Comparison of ENCODE assay signal across 33 cellular contexts in genomic region chr19:14106840-14107239, GRCh38. TPM values are rescaled to one million over a fixed set of nuclear protein-coding genes. Genes with fewer than 3 reads are reported as not detected.
DNase-seq lines count a peak whose midpoint lies in the region; ATAC-seq and TF ChIP-seq lines count a peak whose summit lies in the region.
"Had no signal": no experiment of that assay in that cellular context is flagged by ENCODE, and none has a peak within 500 bp of the region (broad histone marks: within the 10 kb centered on the region; RNA-seq: fewer than 3 reads in every experiment).

No MANE protein-coding gene starts in this region.

- ATAC-seq in heart left ventricle (peak; percentile 44 to 69 (median 55)), HG02571 (IDR thresholded peaks at IDR 0.05; ENCODE audit: unreplicated experiment) (no peak)
- ATAC-seq in stimulated activated memory B cell treated with anti-CD40 and anti-IgM and Interleukin-4, amounts not matched to agents 10 μg/mL and 1 μg/mL and 100 μg/mL, for 72 hours: peak; percentile 58
- ATAC-seq: stimulated activated naive B cell treated with anti-CD40 and anti-IgM and Interleukin-4, amounts not matched to agents 10 μg/mL and 1 μg/mL and 100 μg/mL, for 72 hours had no signal

- H3K27ac Mint-ChIP-seq in stimulated activated memory B cell treated with anti-CD40 and anti-IgM and Interleukin-4, amounts not matched to agents 10 μg/mL and 1 μg/mL and 100 μg/mL, for 72 hours: no peak overlapping the region
- H3K27ac Mint-ChIP-seq: activated CD4-positive, alpha-beta T cell treated with anti-CD3 and anti-CD28 coated beads, Interleukin-2, amount 10 ng/mL, durations not matched to agents 24 days and 14 days; activated T-cell treated with anti-CD3 and anti-CD28 coated beads, Interleukin-2, amount 50 U/mL, for 24 hours; stimulated activated naive B cell treated with anti-CD40 and anti-IgM and Interleukin-4, amounts not matched to agents 10 μg/mL and 1 μg/mL and 100 μg/mL, for 72 hours had no signal

- H2AFZ ChIP-seq in neuronal stem cell (ENCODE audit: low read length): no peak overlapping the region
- H2AFZ ChIP-seq: parathyroid adenoma had no signal

- H3K4me1 ChIP-seq in heart left ventricle (peaks cover under 1 to 68% (median 26%) of the 10 kb centered on the region in 12 donors), neuronal stem cell (ENCODE audit: control insufficient read depth in 2 of 2, insufficient read depth in 1 of 2, low read depth in 1 of 2, low read length in 2 of 2) (no peaks in the 10 kb centered on the region)
- H3K4me1 ChIP-seq: body of pancreas, parathyroid adenoma, Peyer's patch, right lobe of liver, SJCRH30 had no signal

- H3K27me3 ChIP-seq in heart left ventricle (no peaks in the 10 kb centered on the region), neuronal stem cell (ENCODE audit: control insufficient read depth in 3 of 3, insufficient read depth in 3 of 3, low read depth in 1 of 3, low read length in 3 of 3) (no peaks in the 10 kb centered on the region)
- H3K27me3 ChIP-seq: body of pancreas, dorsolateral prefrontal cortex, Peyer's patch, right lobe of liver, SJCRH30 had no signal

- no peak overlapping the region for H2BK120ac ChIP-seq in neuronal stem cell (ENCODE audit: low read depth, low read length)

- H4K8ac ChIP-seq in neuronal stem cell (ENCODE audit: low read depth, low read length): no peak overlapping the region

- WGBS in heart left ventricle, 4 donors: 42 to 69% (median 55%) methylated on average over 7 to 16 of the region's 16 CpGs
- WGBS in neuronal stem cell (ENCODE audit: extremely low coverage in 2 of 2, insufficient read length in 2 of 2, insufficient replicate concordance in 1 of 2), 2 donors: no CpG with 5 or more reads among the region's 16 CpGs

- no peaks in the 10 kb centered on the region for H3K9me3 Mint-ChIP-seq in stimulated activated memory B cell treated with anti-CD40 and anti-IgM and Interleukin-4, amounts not matched to agents 10 μg/mL and 1 μg/mL and 100 μg/mL, for 72 hours
- H3K9me3 Mint-ChIP-seq: activated CD4-positive, alpha-beta T cell treated with anti-CD3 and anti-CD28 coated beads, Interleukin-2, amount 10 ng/mL, durations not matched to agents 24 days and 14 days; activated T-cell treated with anti-CD3 and anti-CD28 coated beads, Interleukin-2, amount 50 U/mL, for 24 hours; stimulated activated naive B cell treated with anti-CD40 and anti-IgM and Interleukin-4, amounts not matched to agents 10 μg/mL and 1 μg/mL and 100 μg/mL, for 72 hours had no signal

- intact Hi-C loops in heart left ventricle (cut with DNase I): no loop called here

- H3K36me3 Mint-ChIP-seq in stimulated activated memory B cell treated with anti-CD40 and anti-IgM and Interleukin-4, amounts not matched to agents 10 μg/mL and 1 μg/mL and 100 μg/mL, for 72 hours: peaks cover 10% of the 10 kb centered on the region

- H3K4me1 Mint-ChIP-seq in stimulated activated memory B cell treated with anti-CD40 and anti-IgM and Interleukin-4, amounts not matched to agents 10 μg/mL and 1 μg/mL and 100 μg/mL, for 72 hours: no peaks in the 10 kb centered on the region

- H3K9me3 ChIP-seq in heart left ventricle (no peaks in the 10 kb centered on the region), neuronal stem cell (replicated peaks in 1 of 2; ENCODE audit: control insufficient read depth in 2 of 2, insufficient read depth in 1 of 2, low read depth in 1 of 2, low read length in 2 of 2) (no peaks in the 10 kb centered on the region)
- H3K9me3 ChIP-seq: body of pancreas, Peyer's patch, right lobe of liver, SJCRH30 had no signal

- H4K91ac ChIP-seq in neuronal stem cell (ENCODE audit: low read depth, low read length, poor library complexity): no peak overlapping the region

- H2BK15ac ChIP-seq in neuronal stem cell (ENCODE audit: low read length): no peak overlapping the region

- H2BK12ac ChIP-seq in neuronal stem cell (ENCODE audit: low read length): no peak overlapping the region

- TF ChIP-seq CTCF in RWPE1 (conservative IDR thresholded peaks at IDR 0.05; ENCODE audit: low read depth): no peak
- peak in 5 of 12 donors; percentile 8 to 36 (median 20) for TF ChIP-seq CTCF in heart left ventricle (IDR thresholded peaks at IDR 0.05)

- peaks cover 1% of the 10 kb centered on the region for H3K79me1 ChIP-seq in neuronal stem cell (ENCODE audit: low read depth, low read length)

- peak overlapping the region; percentile 31 for H3K23ac ChIP-seq in neuronal stem cell (ENCODE audit: low read depth, low read length, poor library complexity)

- no peak overlapping the region for H2BK5ac ChIP-seq in neuronal stem cell (ENCODE audit: low read length)

- no peak overlapping the region for H2AK5ac ChIP-seq in neuronal stem cell (ENCODE audit: low read depth, low read length)

- no peak overlapping the region for H3K4ac ChIP-seq in neuronal stem cell (ENCODE audit: low read length)

- no peak overlapping the region for H3K9ac ChIP-seq in neuronal stem cell (ENCODE audit: low read depth, low read length, poor library complexity)
- H3K9ac ChIP-seq: parathyroid adenoma had no signal

- H3K4me3 Mint-ChIP-seq in stimulated activated memory B cell treated with anti-CD40 and anti-IgM and Interleukin-4, amounts not matched to agents 10 μg/mL and 1 μg/mL and 100 μg/mL, for 72 hours: no peak overlapping the region
- H3K4me3 Mint-ChIP-seq: activated CD4-positive, alpha-beta T cell treated with anti-CD3 and anti-CD28 coated beads, Interleukin-2, amount 10 ng/mL, durations not matched to agents 24 days and 14 days; activated T-cell treated with anti-CD3 and anti-CD28 coated beads, Interleukin-2, amount 50 U/mL, for 24 hours; stimulated activated naive B cell treated with anti-CD40 and anti-IgM and Interleukin-4, amounts not matched to agents 10 μg/mL and 1 μg/mL and 100 μg/mL, for 72 hours had no signal

- CTCF ChIA-PET in RWPE1 (lab: Yijun Ruan, JAX): interaction anchor here (0.6 to 1.1 kb wide), 4 partner anchors 8 to 579 kb away, joined by 3 to 4 read pairs (median 4); no protein-coding TSS in a partner anchor

- no peaks in the 10 kb centered on the region for H3K27me3 Mint-ChIP-seq in stimulated activated memory B cell treated with anti-CD40 and anti-IgM and Interleukin-4, amounts not matched to agents 10 μg/mL and 1 μg/mL and 100 μg/mL, for 72 hours
- H3K27me3 Mint-ChIP-seq: activated CD4-positive, alpha-beta T cell treated with anti-CD3 and anti-CD28 coated beads, Interleukin-2, amount 10 ng/mL, durations not matched to agents 24 days and 14 days; activated T-cell treated with anti-CD3 and anti-CD28 coated beads, Interleukin-2, amount 50 U/mL, for 24 hours; stimulated activated naive B cell treated with anti-CD40 and anti-IgM and Interleukin-4, amounts not matched to agents 10 μg/mL and 1 μg/mL and 100 μg/mL, for 72 hours had no signal

- DNase-seq in RWPE1 (ENCODE audit: low spot score) (no peak), heart left ventricle (peak in 3 of 5 donors; percentile 66 to 68 (median 67)), neuronal stem cell (ENCODE audit: low spot score) (no peak), middle frontal gyrus (ENCODE audit: extremely low spot score, low spot score) (no peak), NAMALWA (ENCODE audit: low spot score) (no peak), T-helper 2 cell (no peak)
- DNase-seq: activated CD4-positive, alpha-beta T cell treated with anti-CD3 and anti-CD28 coated beads, Interleukin-2, amount 10 ng/mL, durations not matched to agents 24 days and 14 days; activated gamma-delta T cell treated with Interleukin-2 at 50 U/mL for 16 hours; activated T-cell treated with anti-CD3 and anti-CD28 coated beads, Interleukin-2, amount 50 U/mL, for 24 hours; body of pancreas; cerebellar nuclear complex; dorsolateral prefrontal cortex; foreskin melanocyte; hippocampal formation; IMR-90; mammary epithelial cell; NCI-H1048; NCI-H1694; NCI-H446; NCI-H774; Peyer's patch; right lobe of liver; SJCRH30; stimulated activated CD4-positive, alpha-beta T cell treated with anti-CD3 and anti-CD28 coated beads, Interleukin-15, amount 100 ng/mL, for 24 hours; stimulated activated naive B cell treated with anti-CD40 and anti-IgM and Interleukin-4, amounts not matched to agents 10 μg/mL and 1 μg/mL and 100 μg/mL, for 72 hours; T1000 had no signal

- H3K18ac ChIP-seq in neuronal stem cell (ENCODE audit: low read length): no peak overlapping the region

- H3K27ac ChIP-seq in RWPE1 (peak overlapping the region; percentile 23), heart left ventricle (peak overlapping the region; percentile 75 to 99 (median 92)), neuronal stem cell (replicated peaks; ENCODE audit: low read length) (no peak overlapping the region)
- H3K27ac ChIP-seq: body of pancreas, parathyroid adenoma, right lobe of liver, SJCRH30, VCaP had no signal

- H3K36me3 ChIP-seq in heart left ventricle (peaks cover 0 to 72% (median 46%) of the 10 kb centered on the region in 9 donors), neuronal stem cell (replicated peaks in 1 of 2; ENCODE audit: control insufficient read depth in 2 of 2, insufficient read depth in 2 of 2, low read length in 2 of 2) (peaks cover 9 to 45% of the 10 kb centered on the region in 2 donors)

- no peak overlapping the region for H3K14ac ChIP-seq in neuronal stem cell (ENCODE audit: low read length)

- TF ChIP-seq POLR2A in heart left ventricle (IDR thresholded peaks at IDR 0.05): no peak

- POLR2A ChIA-PET in RWPE1 (lab: Yijun Ruan, JAX; ENCODE audit: low non-redundant PET): no interaction called here

- no peak overlapping the region for H3K4me2 ChIP-seq in neuronal stem cell (ENCODE audit: insufficient read depth, low read length, poor library complexity, severe bottlenecking)

- peak overlapping the region in 1 of 12 donors; percentile 21 for H3K4me3 ChIP-seq in heart left ventricle
- peak overlapping the region in 1 of 2 donors; percentile 21 for H3K4me3 ChIP-seq in neuronal stem cell (ENCODE audit: low read length in 2 of 2)
- H3K4me3 ChIP-seq: body of pancreas, dorsolateral prefrontal cortex, Peyer's patch, right lobe of liver, SJCRH30 had no signal

RNA-seq across cellular contexts. Expression of gene PRKACA, which starts 10.7 kb away (rescaled TPM):
- 100 to 1,000 TPM; 216 to 554 (median 459) TPM for total RNA-seq in heart left ventricle
- 100 to 1,000 TPM; 234 to 327 TPM for polyA plus RNA-seq in heart left ventricle
- 66.8 TPM for polyA plus RNA-seq in neuronal stem cell (2013, experiment 1 of 2)
- polyA plus RNA-seq in neuronal stem cell (2013, experiment 2 of 2): 67.2 TPM

RNA-seq across cellular contexts. Expression of gene SAMD1, which starts 16.3 kb away (rescaled TPM):
- 10 to 100 TPM; 30.5 to 55.5 (median 38.3) TPM for total RNA-seq in heart left ventricle
- 10 to 100 TPM; 26.7 to 62.6 TPM for polyA plus RNA-seq in heart left ventricle
- polyA plus RNA-seq in neuronal stem cell (2013, experiment 1 of 2): 57.9 TPM
- 59.2 TPM for polyA plus RNA-seq in neuronal stem cell (2013, experiment 2 of 2)

RNA-seq across cellular contexts. Expression of gene C19orf67, which starts 21.3 kb away (rescaled TPM):
- total RNA-seq in heart left ventricle: not detected
- polyA plus RNA-seq in heart left ventricle: not detected
- polyA plus RNA-seq in neuronal stem cell (2013, experiment 1 of 2): not detected
- not detected for polyA plus RNA-seq in neuronal stem cell (2013, experiment 2 of 2)
- total RNA-seq: body of pancreas, dorsolateral prefrontal cortex, IMR-90, mammary epithelial cell, mucosa of gallbladder, Peyer's patch, SJCRH30, ureter had no signal
- polyA plus RNA-seq: IMR-90, mammary epithelial cell, neural cell had no signal

RNA-seq across cellular contexts. Expression of gene ASF1B, which starts 29.5 kb away (rescaled TPM):
- total RNA-seq in heart left ventricle: 1 to 10 TPM in 4 of 9 donors, under 1 TPM in 5; 0.42 to 7.0 (median 0.91) TPM
- 1 to 10 TPM in 1 of 2 donors, under 1 TPM in 1; 0.19 to 1.0 TPM for polyA plus RNA-seq in heart left ventricle
- 32.1 TPM for polyA plus RNA-seq in neuronal stem cell (2013, experiment 1 of 2)
- polyA plus RNA-seq in neuronal stem cell (2013, experiment 2 of 2): 30.3 TPM

RNA-seq across cellular contexts. Expression of gene MISP3, which starts 34.3 kb away (rescaled TPM):
- total RNA-seq in heart left ventricle: 10 to 100 TPM in 1 of 9 donors, 1 to 10 TPM in 8; 3.5 to 28.7 (median 5.7) TPM
- 10 to 100 TPM in 1 of 2 donors, 1 to 10 TPM in 1; 5.7 to 10.0 TPM for polyA plus RNA-seq in heart left ventricle
- 1.6 TPM for polyA plus RNA-seq in neuronal stem cell (2013, experiment 1 of 2)
- 1.7 TPM for polyA plus RNA-seq in neuronal stem cell (2013, experiment 2 of 2)

Comparison
In these comparisons a context has a peak if more than half of its experiments do, and no peak if none do; other contexts are left out.
1. DNase-seq: peak in heart left ventricle (3 of 5); none in RWPE1 (single experiment), neuronal stem cell (single experiment), middle frontal gyrus (single experiment), NAMALWA (single experiment) and T-helper 2 cell (0 of 5).